In the genomic region with DNA sequence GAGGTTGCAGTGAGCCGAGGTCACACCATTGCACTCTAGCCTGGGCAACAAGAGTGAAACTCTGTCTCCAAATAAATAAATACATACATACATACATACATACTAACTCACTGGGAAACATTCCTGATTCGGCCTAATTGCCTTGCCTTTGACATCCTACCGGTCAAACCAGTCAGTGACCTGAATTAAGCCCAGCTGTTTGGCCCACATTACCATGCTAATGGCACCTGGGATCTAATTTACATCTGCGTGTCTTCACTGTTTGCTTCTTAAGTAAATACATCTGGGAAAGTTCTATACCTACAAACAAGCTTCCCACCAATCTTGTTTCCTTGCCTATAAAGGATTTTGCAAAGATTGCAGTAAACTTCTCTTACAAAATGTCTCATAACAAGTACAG, we compare ENCODE assay signal across 20 cellular contexts.
A peak's percentile ranks its signal among the peaks of the same experiment; 100 is the strongest.
DNase-seq lines count a peak whose midpoint lies in the region; ATAC-seq, FAIRE-seq and TF ChIP-seq lines count a peak whose summit lies in the region.
"Had no signal": no experiment of that assay in that cellular context is flagged by ENCODE, and none has a peak within 500 bp of the region (broad histone marks: within the 10 kb centered on the region; RNA-seq: fewer than 3 reads in every experiment).

No MANE protein-coding gene starts in this region.

- POLR2A ChIA-PET in H1 (lab: Charles Lee; ENCODE audit: partially characterized antibody): no interaction called here

- no peak for ATAC-seq in GM18519 (IDR thresholded peaks at IDR 0.05; ENCODE audit: low FRiP score, unreplicated experiment)
- ATAC-seq: activated CD4-positive, CD25-positive, alpha-beta regulatory T cell treated with anti-CD3 and anti-CD28 coated beads, Interleukin-2, amount 50 U/mL, for 24 hours had no signal

- no peak overlapping the region for H4K91ac ChIP-seq in H1 (replicated peaks; ENCODE audit: insufficient read length, low read length)

- H3K56ac ChIP-seq in H1 (replicated peaks; ENCODE audit: insufficient read length, low read depth, low read length): no peak overlapping the region

- H4K20me1 ChIP-seq in H1 (replicated peaks in 1 of 2; ENCODE audit: control insufficient read depth in 1 of 2, insufficient read depth in 2 of 2, low read length in 2 of 2): no peaks in the 10 kb centered on the region

- no peak overlapping the region for H3K4me3 ChIP-seq in HUES64 (ENCODE audit: low read length)
- peak overlapping the region in 1 of 4 experiments; percentile 44; a peak in 1 of 8 replicates for H3K4me3 ChIP-seq in H1 (ENCODE audit: extremely low read depth in 1 of 4, insufficient read depth in 2 of 4, low read depth in 3 of 4, low read length in 4 of 4)
- H3K4me3 ChIP-seq: adrenal gland, body of pancreas, heart right ventricle, left ventricle myocardium inferior, skin epidermis had no signal

- no peaks in the 10 kb centered on the region for H3K27me3 ChIP-seq in HUES64 (ENCODE audit: insufficient read depth, low read length)
- no peaks in the 10 kb centered on the region for H3K27me3 ChIP-seq in H1 (replicated peaks in 1 of 4; ENCODE audit: control insufficient read depth in 3 of 4, extremely low read depth in 1 of 4, insufficient read depth in 3 of 4, low read length in 3 of 4)
- H3K27me3 ChIP-seq: adrenal gland, body of pancreas, heart right ventricle had no signal

- WGBS in HUES64: 41% methylated on average over 4 of the region's 4 CpGs
- 29% methylated on average over 4 of the region's 4 CpGs; no CpG with 5 or more reads in 1 of the 2 experiments for WGBS in H1 (ENCODE audit: extremely low coverage in 1 of 2, insufficient coverage in 1 of 2, insufficient read length in 1 of 2, insufficient replicate concordance in 2 of 2, low coverage in 1 of 2, low lambda C conversion rate in 2 of 2, missing lambda C conversion rate in 1 of 2), 2 experiments

- H4K5ac ChIP-seq in H1 (ENCODE audit: insufficient read length, low read depth, low read length): peak overlapping the region; percentile 86

- peak; percentile 97 for FAIRE-seq in H1 (lab: Jason Lieb, UNC)

- H3K9ac ChIP-seq in HUES64 (ENCODE audit: low read depth, low read length): no peak overlapping the region
- no peak overlapping the region for H3K9ac ChIP-seq in H1 (replicated peaks in 1 of 4; ENCODE audit: extremely low read depth in 1 of 4, low read depth in 3 of 4, low read length in 3 of 4)
- H3K9ac ChIP-seq: KMS-11 had no signal

- no peak overlapping the region for H2BK5ac ChIP-seq in H1 (ENCODE audit: low read depth, low read length)

- TF ChIP-seq EP300 in H1 (IDR thresholded peaks at IDR 0.05; ENCODE audit: borderline replicate concordance in 1 of 2, low read depth in 2 of 2, low read length in 2 of 2): peak in 1 of 2 experiments; percentile 68; a peak in 1 of 3 replicates

- DNase-seq in COR-L47 (lab: John Stamatoyannopoulos, UW) (peak; percentile 16), H1 (ENCODE audit: low read depth in 1 of 2, low spot score in 2 of 2) (peak; percentile 48 to 73), islet precursor cell (peak; percentile 56), GM20000 (ENCODE audit: low spot score) (no peak)
- no peak for DNase-seq in stimulated activated CD4-positive, alpha-beta T cell treated with anti-CD3 and anti-CD28 coated beads, Interleukin-1b, Interleukin-23, amount 100 ng/mL, for 48 hours
- DNase-seq: activated CD4-positive, alpha-beta T cell treated with anti-CD3 and anti-CD28 coated beads, Interleukin-2, amount 50 U/mL, for 48 hours; activated naive CD4-positive, alpha-beta T cell treated with anti-CD3 and anti-CD28 coated beads for 36 hours; adrenal gland; body of pancreas; cerebellar nuclear complex; GOT3; heart right ventricle; left ventricle myocardium inferior; NK-92 treated with Interleukin-12 subunit alpha and Interleukin-12 subunit beta, amount 100 ng/mL, for 24 hours; stimulated activated naive CD4-positive, alpha-beta T cell had no signal

- no peak overlapping the region for H3K23ac ChIP-seq in H1 (ENCODE audit: insufficient read length)

- no peaks in the 10 kb centered on the region for H3K23me2 ChIP-seq in H1 (ENCODE audit: low read depth, low read length)

- no peaks in the 10 kb centered on the region for H3K79me1 ChIP-seq in H1 (ENCODE audit: low read depth, low read length)

- H3K18ac ChIP-seq in H1 (ENCODE audit: extremely low read depth, low read length): no peak overlapping the region; the same call in 1 of the 2 replicates

- H3K9me3 ChIP-seq in HUES64 (ENCODE audit: insufficient read depth, low read depth, low read length) (no peaks in the 10 kb centered on the region), H1 (ENCODE audit: insufficient read depth in 2 of 2, low read depth in 1 of 2, low read length in 1 of 2) (no peaks in the 10 kb centered on the region)
- H3K9me3 ChIP-seq: adrenal gland, body of pancreas had no signal

- 0 out of 2 replicates have a peak overlapping the region, but pooled peaks have one; percentile 63 for H2BK12ac ChIP-seq in H1 (ENCODE audit: low read depth, low read length)

- H3K4me2 ChIP-seq in H1 (ENCODE audit: insufficient read depth in 1 of 2, low read depth in 2 of 2, low read length in 2 of 2): peak overlapping the region; percentile 1 to 53; a peak in 3 of 4 replicates
- H3K4me2 ChIP-seq: KMS-11 had no signal

- H2BK20ac ChIP-seq in H1 (ENCODE audit: low read length): no peak overlapping the region

- H4K8ac ChIP-seq in H1 (ENCODE audit: extremely low read depth, insufficient read depth, low read length): no peak overlapping the region

- no peak overlapping the region for H2AFZ ChIP-seq in H1 (ENCODE audit: low read length)

- H3K4ac ChIP-seq in H1 (replicated peaks; ENCODE audit: insufficient read length, low read depth, low read length): no peak overlapping the region

- H3K4me1 ChIP-seq in HUES64 (ENCODE audit: insufficient read depth, low read length): peaks cover 12% of the 10 kb centered on the region
- peaks cover 0 to 8% (median 2%) of the 10 kb centered on the region in 4 experiments; a peak in 2 of 7 replicates for H3K4me1 ChIP-seq in H1 (replicated peaks in 1 of 4; ENCODE audit: control insufficient read depth in 3 of 4, insufficient read depth in 4 of 4, low read length in 3 of 4)
- H3K4me1 ChIP-seq: adrenal gland, left ventricle myocardium inferior had no signal

- H3K14ac ChIP-seq in H1 (ENCODE audit: insufficient read length): no peak overlapping the region

- peak; percentile 8 to 33; a peak in 2 of 4 replicates for TF ChIP-seq RAD21 in H1 (IDR thresholded peaks at IDR 0.05 in 1 of 2, conservative IDR thresholded peaks at IDR 0.05 in 1 of 2; ENCODE audit: low read depth in 2 of 2, low read length in 2 of 2)

- TF ChIP-seq CTCF in H1 (IDR thresholded peaks at IDR 0.05; ENCODE audit: control extremely low read depth in 1 of 3, insufficient read depth in 1 of 3, low read depth in 1 of 3, low read length in 3 of 3): peak in 1 of 3 experiments; percentile 31; a peak in 1 of 4 replicates
- TF ChIP-seq CTCF in GM20000 (IDR thresholded peaks at IDR 0.05; ENCODE audit: extremely low read depth, missing control alignments): no peak

- TF ChIP-seq POLR2A in H1 (IDR thresholded peaks at IDR 0.05; ENCODE audit: control extremely low read depth in 1 of 2, low read depth in 2 of 2, low read length in 2 of 2): no peak

- no peak overlapping the region for H2BK120ac ChIP-seq in H1 (replicated peaks; ENCODE audit: low read depth, low read length)

- H2BK15ac ChIP-seq in H1 (ENCODE audit: low read length): no peak overlapping the region

- no peaks in the 10 kb centered on the region for H3K79me2 ChIP-seq in H1 (ENCODE audit: control insufficient read depth in 1 of 2, insufficient read depth in 2 of 2, low read length in 2 of 2)

- H2AK5ac ChIP-seq in H1 (ENCODE audit: low read depth, low read length): no peak overlapping the region

- CTCF ChIA-PET in H1 (lab: Charles Lee; ENCODE audit: partially characterized antibody): interaction anchor here (0.6 to 1.8 kb wide), 7 partner anchors 15 to 965 kb away, joined by 3 to 6 read pairs (median 4); a partner anchor contains a TSS

- H3K36me3 ChIP-seq in HUES64 (ENCODE audit: insufficient read depth, low read length) (no peaks in the 10 kb centered on the region), H1 (ENCODE audit: control insufficient read depth in 2 of 4, insufficient read depth in 4 of 4, low read length in 3 of 4) (no peaks in the 10 kb centered on the region)
- H3K36me3 ChIP-seq: adrenal gland, heart right ventricle, left ventricle myocardium inferior had no signal

- H3K27ac ChIP-seq in HUES64 (ENCODE audit: low read depth, low read length) (peak overlapping the region; percentile 76; the same call in 1 of the 2 replicates), H1 (ENCODE audit: low read depth, low read length) (peak overlapping the region; percentile 0; the same call in 1 of the 2 replicates)
- H3K27ac ChIP-seq: adrenal gland, body of pancreas, heart right ventricle, KMS-11, left ventricle myocardium inferior had no signal

TF ChIP-seq in H1, 55 proteins besides CTCF, POLR2A, EP300 and RAD21 (continues in another document):
- TF ChIP-seq POU5F1 (IDR thresholded peaks at IDR 0.05; ENCODE audit: low read depth, low read length) (no peak), SUZ12 (IDR thresholded peaks at IDR 0.05; ENCODE audit: low read length) (no peak), RFX5 (IDR thresholded peaks at IDR 0.05; ENCODE audit: borderline replicate concordance, low read depth, low read length) (no peak), TAF7 (optimal IDR thresholded peaks at IDR 0.05; ENCODE audit: borderline replicate concordance, low read depth, low read length) (no peak), KDM5A (IDR thresholded peaks at IDR 0.05; ENCODE audit: low read length) (no peak), CTBP2 (IDR thresholded peaks at IDR 0.05; ENCODE audit: borderline replicate concordance, insufficient read depth, insufficient read length, low read length) (no peak), MAFK (IDR thresholded peaks at IDR 0.05; ENCODE audit: low read depth, low read length) (no peak), BACH1 (IDR thresholded peaks at IDR 0.05; ENCODE audit: low read length) (no peak), JUN (IDR thresholded peaks at IDR 0.05; ENCODE audit: low read depth, low read length) (no peak), CHD1 (IDR thresholded peaks at IDR 0.05; ENCODE audit: low read depth, low read length) (no peak), JUND (IDR thresholded peaks at IDR 0.05; ENCODE audit: low read length) (no peak), CBX8 (IDR thresholded peaks at IDR 0.05; ENCODE audit: borderline replicate concordance, low read depth, low read length) (no peak), GTF2F1 (IDR thresholded peaks at IDR 0.05; ENCODE audit: borderline replicate concordance, low read depth, low read length) (no peak), TBP (IDR thresholded peaks at IDR 0.05; ENCODE audit: low read depth, low read length) (no peak), HDAC2 (IDR thresholded peaks at IDR 0.05; ENCODE audit: borderline replicate concordance in 1 of 2, low read depth in 2 of 2, low read length in 2 of 2) (peak in 1 of 2 experiments; percentile 9; a peak in 1 of 4 replicates)
- TF ChIP-seq, protein P1, sequence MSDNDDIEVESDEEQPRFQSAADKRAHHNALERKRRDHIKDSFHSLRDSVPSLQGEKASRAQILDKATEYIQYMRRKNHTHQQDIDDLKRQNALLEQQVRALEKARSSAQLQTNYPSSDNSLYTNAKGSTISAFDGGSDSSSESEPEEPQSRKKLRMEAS (IDR thresholded peaks at IDR 0.05): peak; percentile 30; the same call in 1 of the 2 replicates

Comparison
In these comparisons a context has a peak if more than half of its experiments do, and no peak if none do; other contexts are left out.
1. DNase-seq: peak in COR-L47 (single experiment), H1 (2 of 2) and islet precursor cell (single experiment); none in GM20000 (single experiment) and stimulated activated CD4-positive, alpha-beta T cell treated with anti-CD3 and anti-CD28 coated beads, Interleukin-1b, Interleukin-23, amount 100 ng/mL, for 48 hours (single experiment).